ENCODE assay signal across 9 cellular contexts in genomic region chr11:121416909-121417567, GRCh38. TPM values are rescaled to one million over a fixed set of nuclear protein-coding genes. Genes with fewer than 3 reads are reported as not detected.
DNase-seq lines count a peak whose midpoint lies in the region; ATAC-seq and TF ChIP-seq lines count a peak whose summit lies in the region.
"Had no signal": no experiment of that assay in that cellular context is flagged by ENCODE, and none has a peak within 500 bp of the region (broad histone marks: within the 10 kb centered on the region; RNA-seq: fewer than 3 reads in every experiment).

No MANE protein-coding gene starts in this region.

- peak overlapping the region; percentile 39 for H3K4me3 Mint-ChIP-seq in activated naive CD4-positive, alpha-beta T cell treated with anti-CD3 and anti-CD28 coated beads, Interleukin-2, amount 50 U/mL, for 24 hours
- H3K4me3 Mint-ChIP-seq: activated B cell treated with CpG ODN at 0.5 μM for 24 hours had no signal

- H3K27me3 ChIP-seq in left ventricle myocardium inferior (ENCODE audit: low read depth) = no peaks in the 10 kb centered on the region

- peak overlapping the region; percentile 79 for H3K27ac Mint-ChIP-seq in activated naive CD4-positive, alpha-beta T cell treated with anti-CD3 and anti-CD28 coated beads, Interleukin-2, amount 50 U/mL, for 24 hours
- H3K27ac Mint-ChIP-seq: activated B cell treated with CpG ODN at 0.5 μM for 24 hours had no signal

- peaks cover 47% of the 10 kb centered on the region for H3K4me1 ChIP-seq in left ventricle myocardium inferior

- no peaks in the 10 kb centered on the region for H3K9me3 ChIP-seq in left ventricle myocardium inferior (replicated peaks)

- peak; percentile 60 for ATAC-seq in HG02938 (IDR thresholded peaks at IDR 0.05; ENCODE audit: unreplicated experiment)

- DNase-seq in GM04504 (ENCODE audit: low read depth) (peak; percentile 62), OCI-M1 (lab: John Stamatoyannopoulos, UW) (peak; percentile 98), left ventricle myocardium inferior (peak; percentile 81), NCI-H345 (lab: John Stamatoyannopoulos, UW) (no peak), ecto neural progenitor cell (ENCODE audit: low spot score) (no peak)
- DNase-seq in stimulated activated CD4-positive, alpha-beta T cell treated with anti-CD3 and anti-CD28 coated beads, Interleukin-15, amount 100 ng/mL, for 24 hours = peak; percentile 69
- DNase-seq: activated B cell treated with CpG ODN at 0.5 μM for 24 hours had no signal

- no peaks in the 10 kb centered on the region for H3K9me3 Mint-ChIP-seq in activated naive CD4-positive, alpha-beta T cell treated with anti-CD3 and anti-CD28 coated beads, Interleukin-2, amount 50 U/mL, for 24 hours
- H3K9me3 Mint-ChIP-seq: activated B cell treated with CpG ODN at 0.5 μM for 24 hours had no signal

- TF ChIP-seq CTCF in left ventricle myocardium inferior (IDR thresholded peaks at IDR 0.05; ENCODE audit: borderline replicate concordance) = no peak

- H3K27me3 Mint-ChIP-seq in activated naive CD4-positive, alpha-beta T cell treated with anti-CD3 and anti-CD28 coated beads, Interleukin-2, amount 50 U/mL, for 24 hours = no peaks in the 10 kb centered on the region
- H3K27me3 Mint-ChIP-seq: activated B cell treated with CpG ODN at 0.5 μM for 24 hours had no signal

- peaks cover 72% of the 10 kb centered on the region for H3K4me1 Mint-ChIP-seq in activated naive CD4-positive, alpha-beta T cell treated with anti-CD3 and anti-CD28 coated beads, Interleukin-2, amount 50 U/mL, for 24 hours

- H3K36me3 ChIP-seq in left ventricle myocardium inferior = no peaks in the 10 kb centered on the region

- peak overlapping the region; percentile 60 for H3K27ac ChIP-seq in left ventricle myocardium inferior (replicated peaks)

- intact Hi-C loops in left ventricle myocardium inferior (cut with micrococcal nuclease) = no loop called here

- no peak overlapping the region for H3K4me3 ChIP-seq in left ventricle myocardium inferior

- no peaks in the 10 kb centered on the region for H3K36me3 Mint-ChIP-seq in activated naive CD4-positive, alpha-beta T cell treated with anti-CD3 and anti-CD28 coated beads, Interleukin-2, amount 50 U/mL, for 24 hours

RNA-seq across cellular contexts. Expression of gene SORL1, which starts 35.1 kb away (rescaled TPM):
- 7.1 TPM for total RNA-seq in left ventricle myocardium inferior

Comparison
In these comparisons a context has a peak if more than half of its experiments do, and no peak if none do; other contexts are left out.
1. DNase-seq: peak in GM04504 (single experiment), OCI-M1 (single experiment), left ventricle myocardium inferior (single experiment) and stimulated activated CD4-positive, alpha-beta T cell treated with anti-CD3 and anti-CD28 coated beads, Interleukin-15, amount 100 ng/mL, for 24 hours (single experiment); none in NCI-H345 (single experiment) and ecto neural progenitor cell (single experiment).